8 cellular contexts compared by ENCODE assay signal in the genomic region with DNA sequence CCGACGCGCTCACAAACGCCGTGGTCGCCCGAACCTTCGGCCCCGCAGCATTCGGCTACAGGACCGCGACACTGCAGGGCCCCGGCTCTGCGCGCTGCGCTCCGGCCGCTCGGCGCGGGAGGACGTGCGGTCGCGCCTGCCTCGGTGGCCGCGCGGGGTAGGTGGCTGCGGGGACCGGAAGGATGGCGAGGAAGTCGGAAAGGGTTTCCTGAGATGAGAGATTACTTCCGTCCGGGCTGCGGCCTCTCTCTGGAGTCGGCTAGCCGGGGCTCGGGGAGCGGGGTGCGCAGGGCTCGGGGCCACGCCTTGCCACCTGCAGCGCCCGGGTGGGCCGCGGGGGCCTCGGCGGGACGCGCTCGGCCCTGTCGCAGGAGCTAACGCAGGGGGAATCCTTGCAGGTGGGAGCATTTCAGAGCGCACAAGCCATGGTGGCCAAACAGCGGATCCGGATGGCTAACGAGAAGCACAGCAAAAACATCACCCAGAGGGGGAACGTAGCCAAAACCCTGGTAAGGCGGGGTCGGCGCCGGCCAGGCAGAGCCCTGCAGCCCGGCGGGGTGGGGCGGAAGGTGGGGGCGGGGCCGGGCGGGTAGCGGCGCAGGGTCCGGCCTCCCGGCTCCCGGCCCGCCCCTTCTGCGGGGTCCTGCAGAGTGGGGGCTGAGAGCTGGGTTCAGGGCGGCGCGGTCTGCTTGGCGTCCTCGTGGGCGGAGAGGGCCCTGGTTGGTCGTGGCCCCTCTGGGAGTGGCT. TPM values are rescaled to one million over a fixed set of nuclear protein-coding genes. Genes with fewer than 3 reads are reported as not detected.
DNase-seq lines count a peak whose midpoint lies in the region; ATAC-seq and TF ChIP-seq lines count a peak whose summit lies in the region.

A gene (plus strand): TSS at position 224 of the 747 bp plus-strand sequence. CDS start 202 bp downstream, at position 426.

- DNase-seq in HFFc6, result no peak
- DNase-seq in activated CD8-positive, alpha-beta memory T cell treated with anti-CD3 and anti-CD28 coated beads, Interleukin-2, amount 50 U/mL, for 48 hours, result peak; percentile 56
- peak; percentile 53 for DNase-seq in Right ventricle myocardium superior
- DNase-seq in ovary, result peak; percentile 51 to 78 (median 72)
- DNase-seq in H4 (ENCODE audit: low spot score), result no peak
- no peak for DNase-seq in CD14-positive monocyte (ENCODE audit: low spot score)

- no peaks in the 10 kb centered on the region for H3K9me3 Mint-ChIP-seq in HFFc6
- H3K9me3 Mint-ChIP-seq in CD14-positive monocyte, result peaks cover 0 to 6% (median 2%) of the 10 kb centered on the region in 7 donors

- ATAC-seq in Right ventricle myocardium superior (ENCODE audit: poor library complexity) (peak; percentile 73), GM21619 (IDR thresholded peaks at IDR 0.05; ENCODE audit: unreplicated experiment) (no peak), HG03571 (IDR thresholded peaks at IDR 0.05; ENCODE audit: unreplicated experiment) (no peak)

- no peak for TF ChIP-seq EP300 in ovary (IDR thresholded peaks at IDR 0.05)

- H3K4me1 Mint-ChIP-seq in HFFc6 (ENCODE audit: low read depth) (peaks cover 13% of the 10 kb centered on the region), CD14-positive monocyte (peaks cover 11% of the 10 kb centered on the region)

- H3K4me3 Mint-ChIP-seq in HFFc6, result peak within 1 kb of the TSS; percentile 31
- peak within 1 kb of the TSS in 1 of 2 donors; percentile 73 for H3K4me3 Mint-ChIP-seq in CD14-positive monocyte

- peaks cover 32% of the 10 kb centered on the region for H3K27me3 Mint-ChIP-seq in HFFc6 (ENCODE audit: insufficient read depth)
- peaks cover 21 to 45% (median 34%) of the 10 kb centered on the region in 3 donors for H3K27me3 Mint-ChIP-seq in CD14-positive monocyte (ENCODE audit: low read depth in 3 of 3)

- H3K4me1 ChIP-seq in ovary (ENCODE audit: insufficient read depth), result peaks cover 5% of the 10 kb centered on the region

- no peak for TF ChIP-seq POLR2A in ovary (IDR thresholded peaks at IDR 0.05)

- no peaks in the 10 kb centered on the region for H3K36me3 ChIP-seq in ovary

- H3K27ac Mint-ChIP-seq in HFFc6 (no peak within 1 kb of the TSS), CD14-positive monocyte (no peak within 1 kb of the TSS)

- peak within 1 kb of the TSS; percentile 51 for H3K4me3 ChIP-seq in ovary

- intact Hi-C loops in Right ventricle myocardium superior (cut with DNase I), result no loop called here
- intact Hi-C loops in ovary (cut with DNase I), result no loop called here
- intact Hi-C loops in CD14-positive monocyte (cut with micrococcal nuclease), result no loop called here

- no peaks in the 10 kb centered on the region for H3K27me3 ChIP-seq in ovary

- H3K9me3 ChIP-seq in ovary, result no peaks in the 10 kb centered on the region

- no peaks in the 10 kb centered on the region for H3K36me3 Mint-ChIP-seq in HFFc6 (ENCODE audit: low read depth)
- peaks cover 3 to 5% of the 10 kb centered on the region in 2 donors for H3K36me3 Mint-ChIP-seq in CD14-positive monocyte

- H3K27ac ChIP-seq in ovary, result peak within 1 kb of the TSS in 1 of 2 donors; percentile 66

- 0 to 5% (median 1%) methylated on average over 22 to 82 of the region's 83 CpGs for WGBS in ovary, 3 donors

- TF ChIP-seq CTCF in HFFc6 (IDR thresholded peaks at IDR 0.05) (no peak), ovary (IDR thresholded peaks at IDR 0.05) (no peak), CD14-positive monocyte (IDR thresholded peaks at IDR 0.05) (no peak)

RNA-seq across cellular contexts. Expression of the gene that starts here (rescaled TPM):
- 1 to 10 TPM; 1.4 to 2.5 (median 2.1) TPM for total RNA-seq in HFFc6 (2021; fragmentation: NEBNext Ultra II Directional; extraction: Animal tissue kit (Norgen Biotek cat#: 25700))
- total RNA-seq in Right ventricle myocardium superior, result 12.4 TPM
- 10 to 100 TPM in 5 of 7 donors, 1 to 10 TPM in 2; 8.3 to 11.8 (median 10.4) TPM for total RNA-seq in ovary
- polyA plus RNA-seq in ovary, result 10 to 100 TPM; 13.4 to 14.9 TPM
- total RNA-seq in H4 (2014; rRNA removed; shearing (Covaris generic)), result not detected in 2 replicates
- not detected for polyA plus RNA-seq in CD14-positive monocyte

Comparison
In these comparisons a context has a peak if more than half of its experiments do, and no peak if none do; other contexts are left out.
1. RNA of the gene that starts here (polyA plus RNA-seq): 13.4 to 14.9 TPM in ovary; not detected in CD14-positive monocyte; every median in the first group is over 10 times any median in the second.
2. DNase-seq: peak in activated CD8-positive, alpha-beta memory T cell treated with anti-CD3 and anti-CD28 coated beads, Interleukin-2, amount 50 U/mL, for 48 hours (single experiment), Right ventricle myocardium superior (single experiment) and ovary (5 of 5); none in HFFc6 (single experiment), H4 (single experiment) and CD14-positive monocyte (single experiment).